13 cellular contexts compared by ENCODE assay signal in the genomic region with DNA sequence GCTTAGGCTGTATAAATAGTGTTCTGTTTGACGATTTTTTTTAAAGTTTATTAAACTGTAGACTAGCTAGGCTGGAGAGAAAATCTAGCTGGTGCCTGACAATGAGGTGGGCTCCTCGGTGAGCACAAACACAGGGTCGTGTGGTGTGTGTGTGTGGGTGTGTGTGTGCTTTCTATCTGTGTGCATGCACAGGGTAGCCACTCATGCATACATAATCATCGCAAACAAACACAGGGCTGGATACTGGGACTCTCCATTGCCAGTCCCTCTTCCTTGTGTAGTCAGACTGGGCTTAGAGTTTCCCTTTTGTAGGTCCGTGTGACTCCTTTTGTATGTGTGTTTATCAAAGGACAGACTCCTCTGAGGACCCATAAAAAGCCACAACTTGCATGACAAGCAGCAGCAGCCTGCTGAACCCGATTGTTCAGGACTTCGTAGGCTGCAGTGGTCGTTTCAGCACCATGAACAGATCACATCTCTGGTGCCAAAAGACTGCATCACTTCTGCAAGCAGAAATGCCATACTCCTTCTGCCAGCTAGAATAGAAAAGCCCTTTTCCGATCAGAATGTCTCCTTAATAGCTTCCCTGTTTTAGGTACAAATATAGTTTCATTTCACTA.
DNase-seq lines count a peak whose midpoint lies in the region; FAIRE-seq and TF ChIP-seq lines count a peak whose summit lies in the region.
"Had no signal": no experiment of that assay in that cellular context is flagged by ENCODE, and none has a peak within 500 bp of the region (broad histone marks: within the 10 kb centered on the region; RNA-seq: fewer than 3 reads in every experiment).

No MANE protein-coding gene starts in this region.

- peaks cover 35% of the 10 kb centered on the region for H3K27me3 ChIP-seq in adipocyte (replicated peaks; ENCODE audit: control insufficient read depth, insufficient read depth, low read length)

- no peak overlapping the region for H3K4me3 ChIP-seq in LNCaP clone FGC (ENCODE audit: low read depth, low read length)
- H3K4me3 ChIP-seq in adipocyte (ENCODE audit: low read length), result no peak overlapping the region

- no peak for FAIRE-seq in GM19239 (lab: Jason Lieb, UNC)
- FAIRE-seq: TTC549 had no signal

- peak; percentile 15 for DNase-seq in AG08395 (ENCODE audit: low spot score)
- peak; percentile 63 for DNase-seq in LNCaP clone FGC (ENCODE audit: low read depth)
- peak; percentile 25 for DNase-seq in adipocyte (ENCODE audit: low read depth)
- peak; percentile 64 for DNase-seq in iPS-NIHi11 (ENCODE audit: low spot score)
- no peak for DNase-seq in activated T-cell treated with anti-CD3 and anti-CD28 coated beads, Interleukin-2, amount 50 U/mL, for 1 hour
- DNase-seq in stimulated activated CD4-positive, alpha-beta T cell treated with anti-CD3 and anti-CD28 coated beads, Interleukin-4, amount 100 ng/mL, for 1 hour, result no peak
- DNase-seq in NCI-H1105 treated with DMSO at 0.1 percent for 48 hours (lab: John Stamatoyannopoulos, UW), result no peak
- DNase-seq in GM19239 (ENCODE audit: insufficient read length, low spot score), result no peak
- DNase-seq: activated naive CD8-positive, alpha-beta T cell treated with anti-CD3 and anti-CD28 coated beads for 36 hours; NCI-H1694 treated with DMSO at 0.1 percent for 48 hours had no signal

- H3K4me1 ChIP-seq in adipocyte (ENCODE audit: control insufficient read depth, insufficient read depth, low read length), result peaks cover 2% of the 10 kb centered on the region

- H3K9ac ChIP-seq in adipocyte (ENCODE audit: low read length), result no peak overlapping the region

- H3K36me3 ChIP-seq in adipocyte (ENCODE audit: control insufficient read depth, insufficient read depth, low read length, severe bottlenecking), result no peaks in the 10 kb centered on the region
- H3K36me3 ChIP-seq: spleen, thoracic aorta had no signal

- no peaks in the 10 kb centered on the region for H3K9me3 ChIP-seq in adipocyte (ENCODE audit: control insufficient read depth, low read length)
- H3K9me3 ChIP-seq: thoracic aorta had no signal

- no peak for TF ChIP-seq CTCF in LNCaP clone FGC (IDR thresholded peaks at IDR 0.05; ENCODE audit: control insufficient read depth, extremely low read depth, insufficient read depth)

Comparison
In these comparisons a context has a peak if more than half of its experiments do, and no peak if none do; other contexts are left out.
1. DNase-seq: peak in AG08395 (single experiment), LNCaP clone FGC (single experiment), adipocyte (single experiment) and iPS-NIHi11 (single experiment); none in activated T-cell treated with anti-CD3 and anti-CD28 coated beads, Interleukin-2, amount 50 U/mL, for 1 hour (single experiment), stimulated activated CD4-positive, alpha-beta T cell treated with anti-CD3 and anti-CD28 coated beads, Interleukin-4, amount 100 ng/mL, for 1 hour (single experiment), NCI-H1105 treated with DMSO at 0.1 percent for 48 hours (single experiment) and GM19239 (single experiment).